In genomic region chr10:61271127-61271780, GRCh38 we compare ENCODE assay signal across 13 cellular contexts.
A peak's percentile ranks its signal among the peaks of the same experiment; 100 is the strongest.
DNase-seq lines count a peak whose midpoint lies in the region; ATAC-seq, FAIRE-seq and TF ChIP-seq lines count a peak whose summit lies in the region.
"Had no signal": no experiment of that assay in that cellular context is flagged by ENCODE, and none has a peak within 500 bp of the region (broad histone marks: within the 10 kb centered on the region; RNA-seq: fewer than 3 reads in every experiment).

No MANE protein-coding gene starts in this region.

- H3K27ac ChIP-seq in esophagus squamous epithelium (no peak overlapping the region), psoas muscle (no peak overlapping the region)
- H3K27ac ChIP-seq: BLaER1 treated with 17β-estradiol and CSF1 and Interleukin-3, amounts not matched to agents 10 nM and 100 nM; right lobe of liver had no signal

- TF ChIP-seq CTCF in esophagus squamous epithelium (IDR thresholded peaks at IDR 0.05) (no peak), psoas muscle (IDR thresholded peaks at IDR 0.05) (no peak)

- intact Hi-C loops in esophagus squamous epithelium (cut with DNase I) = no loop called here
- intact Hi-C loops in psoas muscle (cut with DNase I) = no loop called here

- peak; percentile 63 for DNase-seq in HCEC 1CT
- DNase-seq in astrocyte of the hippocampus (ENCODE audit: low read depth, low spot score) = peak; percentile 81
- peak; percentile 84 for DNase-seq in kidney glomerular epithelial cell (lab: John Stamatoyannopoulos, UW)
- DNase-seq in esophagus squamous epithelium (lab: John Stamatoyannopoulos, UW) = no peak
- no peak for DNase-seq in psoas muscle
- DNase-seq in NCI-H128 (lab: John Stamatoyannopoulos, UW; ENCODE audit: unreplicated experiment) = no peak
- DNase-seq: activated naive CD8-positive, alpha-beta T cell treated with anti-CD3 and anti-CD28 coated beads, Interleukin-2, amount 10 ng/mL, durations not matched to agents 7 days and 5 days; KBM-7; NCI-H774; right lobe of liver had no signal

- peaks cover 0 to 5% (median 0%) of the 10 kb centered on the region in 3 donors for H3K4me1 ChIP-seq in esophagus squamous epithelium
- H3K4me1 ChIP-seq in psoas muscle = no peaks in the 10 kb centered on the region
- H3K4me1 ChIP-seq: BLaER1 treated with 17β-estradiol and CSF1 and Interleukin-3, amounts not matched to agents 10 nM and 100 nM; right lobe of liver had no signal

- peak; percentile 82 for FAIRE-seq in A204.1 (lab: Jason Lieb, UNC)

- H3K9me3 ChIP-seq in esophagus squamous epithelium (no peaks in the 10 kb centered on the region), psoas muscle (no peaks in the 10 kb centered on the region)
- H3K9me3 ChIP-seq: BLaER1 treated with 17β-estradiol and CSF1 and Interleukin-3, amounts not matched to agents 10 nM and 100 nM; right lobe of liver had no signal

- H3K4me3 ChIP-seq in esophagus squamous epithelium (no peak overlapping the region), psoas muscle (no peak overlapping the region)
- H3K4me3 ChIP-seq: BLaER1 treated with 17β-estradiol and CSF1 and Interleukin-3, amounts not matched to agents 10 nM and 100 nM; right lobe of liver had no signal

- no peak for ATAC-seq in GM21737 (IDR thresholded peaks at IDR 0.05; ENCODE audit: unreplicated experiment)
- ATAC-seq in psoas muscle = no peak

- 36 to 49% methylated on average over 3 of the region's 3 CpGs for WGBS in esophagus squamous epithelium, 2 donors
- WGBS in psoas muscle, 3 donors = 61 to 71% (median 65%) methylated on average over 3 of the region's 3 CpGs

- H3K27me3 ChIP-seq in esophagus squamous epithelium (no peaks in the 10 kb centered on the region), psoas muscle (ENCODE audit: insufficient read depth in 3 of 3, low read length in 2 of 3) (no peaks in the 10 kb centered on the region)
- H3K27me3 ChIP-seq: BLaER1 treated with 17β-estradiol and CSF1 and Interleukin-3, amounts not matched to agents 10 nM and 100 nM; right lobe of liver had no signal

- H3K36me3 ChIP-seq in esophagus squamous epithelium = no peaks in the 10 kb centered on the region
- no peaks in the 10 kb centered on the region for H3K36me3 ChIP-seq in psoas muscle (ENCODE audit: insufficient read depth in 1 of 2, low read depth in 1 of 2)
- H3K36me3 ChIP-seq: BLaER1 treated with 17β-estradiol and CSF1 and Interleukin-3, amounts not matched to agents 10 nM and 100 nM; right lobe of liver had no signal

- TF ChIP-seq POLR2A in esophagus squamous epithelium (IDR thresholded peaks at IDR 0.05) = no peak

Comparison
In these comparisons a context has a peak if more than half of its experiments do, and no peak if none do; other contexts are left out.
1. DNase-seq: peak in HCEC 1CT (single experiment), astrocyte of the hippocampus (single experiment) and kidney glomerular epithelial cell (single experiment); none in esophagus squamous epithelium (single experiment), psoas muscle (0 of 2) and NCI-H128 (single experiment).